In genomic region chr1:91718368-91718767, GRCh38 we compare ENCODE assay signal across 1 cellular context.
TF ChIP-seq lines count a peak whose summit lies in the region.

No MANE protein-coding gene starts in this region.

TF ChIP-seq in A549, 52 proteins besides CTCF, POLR2A, EP300 and RAD21 (continued from another document):
- no peak for TF ChIP-seq CEBPB (IDR thresholded peaks at IDR 0.05)
